12 cellular contexts compared by ENCODE assay signal in the genomic region with DNA sequence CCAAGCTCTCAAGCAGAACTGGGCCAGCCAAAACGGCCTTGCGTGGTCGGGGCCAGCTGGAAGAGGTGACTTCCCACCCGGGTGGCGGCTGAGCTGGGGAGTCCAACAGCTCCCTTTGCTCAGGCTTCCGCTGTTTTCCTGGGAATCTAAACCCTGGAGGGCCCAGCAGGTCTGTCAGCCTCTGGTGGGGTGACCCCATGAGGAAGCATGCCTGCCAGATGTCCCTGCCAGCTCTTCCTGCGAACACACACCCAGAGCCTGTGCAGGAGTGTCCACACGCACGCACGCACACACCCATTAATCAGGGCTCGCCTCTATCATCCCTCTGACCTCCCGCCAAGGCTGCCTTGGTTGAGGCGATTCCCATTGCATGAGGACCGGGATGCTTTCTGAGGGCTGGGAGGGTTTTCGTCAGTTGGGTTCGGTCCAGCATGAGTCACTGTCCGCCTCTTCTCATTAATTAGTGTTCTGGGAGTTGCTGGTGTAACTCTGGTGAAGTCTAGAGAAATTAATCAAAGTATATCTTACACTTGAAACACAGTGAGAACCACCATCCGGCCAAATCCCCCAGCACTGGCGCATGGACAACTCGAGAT.
A peak's percentile ranks its signal among the peaks of the same experiment; 100 is the strongest.
DNase-seq lines count a peak whose midpoint lies in the region; ATAC-seq and TF ChIP-seq lines count a peak whose summit lies in the region.
"Had no signal": no experiment of that assay in that cellular context is flagged by ENCODE, and none has a peak within 500 bp of the region (broad histone marks: within the 10 kb centered on the region; RNA-seq: fewer than 3 reads in every experiment).

No MANE protein-coding gene starts in this region.

- no peaks in the 10 kb centered on the region for H3K4me1 Mint-ChIP-seq in activated CD8-positive, alpha-beta T cell treated with anti-CD3 and anti-CD28 coated beads, Interleukin-2, amount 10 ng/mL, durations not matched to agents 7 days and 5 days (ENCODE audit: low read depth)
- H3K4me1 Mint-ChIP-seq in activated CD8-positive, alpha-beta T cell treated with anti-CD3 and anti-CD28 coated beads for 36 hours (ENCODE audit: low read depth) = no peaks in the 10 kb centered on the region
- no peaks in the 10 kb centered on the region for H3K4me1 Mint-ChIP-seq in WTC11

- POLR2A ChIA-PET in activated CD8-positive, alpha-beta T cell treated with anti-CD3 and anti-CD28 coated beads, Interleukin-2, amount 10 ng/mL, durations not matched to agents 7 days and 5 days (lab: Charles Lee) = no interaction called here
- POLR2A ChIA-PET in activated CD8-positive, alpha-beta T cell treated with anti-CD3 and anti-CD28 coated beads for 36 hours (lab: Charles Lee) = no interaction called here
- POLR2A ChIA-PET in WTC11 (lab: Charles Lee) = no interaction called here

- H3K36me3 Mint-ChIP-seq in activated CD8-positive, alpha-beta T cell treated with anti-CD3 and anti-CD28 coated beads, Interleukin-2, amount 10 ng/mL, durations not matched to agents 7 days and 5 days (ENCODE audit: low read depth) = no peaks in the 10 kb centered on the region
- no peaks in the 10 kb centered on the region for H3K36me3 Mint-ChIP-seq in activated CD8-positive, alpha-beta T cell treated with anti-CD3 and anti-CD28 coated beads for 36 hours (ENCODE audit: low read depth)
- H3K36me3 Mint-ChIP-seq in WTC11 = no peaks in the 10 kb centered on the region

- H3K27me3 Mint-ChIP-seq in activated CD8-positive, alpha-beta T cell treated with anti-CD3 and anti-CD28 coated beads, Interleukin-2, amount 10 ng/mL, durations not matched to agents 7 days and 5 days (ENCODE audit: low read depth) = peaks cover 5% of the 10 kb centered on the region
- H3K27me3 Mint-ChIP-seq in activated CD8-positive, alpha-beta T cell treated with anti-CD3 and anti-CD28 coated beads for 36 hours = no peaks in the 10 kb centered on the region
- H3K27me3 Mint-ChIP-seq in WTC11 (ENCODE audit: low read depth) = no peaks in the 10 kb centered on the region

- WGBS in urinary bladder = 56% methylated on average over 20 of the region's 20 CpGs

- H3K9me3 Mint-ChIP-seq in activated CD8-positive, alpha-beta T cell treated with anti-CD3 and anti-CD28 coated beads, Interleukin-2, amount 10 ng/mL, durations not matched to agents 7 days and 5 days (ENCODE audit: insufficient read depth) = no peaks in the 10 kb centered on the region
- no peaks in the 10 kb centered on the region for H3K9me3 Mint-ChIP-seq in activated CD8-positive, alpha-beta T cell treated with anti-CD3 and anti-CD28 coated beads for 36 hours
- H3K9me3 Mint-ChIP-seq in WTC11 = peaks cover 5% of the 10 kb centered on the region

- no peak for ATAC-seq in activated CD8-positive, alpha-beta T cell treated with anti-CD3 and anti-CD28 coated beads, Interleukin-2, amount 10 ng/mL, durations not matched to agents 7 days and 5 days
- no peak for ATAC-seq in activated CD8-positive, alpha-beta T cell treated with anti-CD3 and anti-CD28 coated beads for 36 hours
- ATAC-seq in esophagus mucosa (peak; percentile 40), GM19023 (IDR thresholded peaks at IDR 0.05; ENCODE audit: unreplicated experiment) (no peak), WTC11 (no peak)

- H3K27ac Mint-ChIP-seq in activated CD8-positive, alpha-beta T cell treated with anti-CD3 and anti-CD28 coated beads, Interleukin-2, amount 10 ng/mL, durations not matched to agents 7 days and 5 days = no peak overlapping the region
- no peak overlapping the region for H3K27ac Mint-ChIP-seq in activated CD8-positive, alpha-beta T cell treated with anti-CD3 and anti-CD28 coated beads for 36 hours
- no peak overlapping the region for H3K27ac Mint-ChIP-seq in WTC11
- H3K27ac Mint-ChIP-seq: stimulated activated naive CD8-positive, alpha-beta T cell treated with anti-CD3 and anti-CD28 coated beads, Interleukin-15, Interleukin-2, amounts not matched to agents 100 ng/mL and 50 ng/mL, for 24 hours had no signal

- H3K4me3 ChIP-seq in urinary bladder (ENCODE audit: low read depth, low read length) = no peak overlapping the region

- TF ChIP-seq CTCF in activated CD8-positive, alpha-beta T cell treated with anti-CD3 and anti-CD28 coated beads for 36 hours (IDR thresholded peaks at IDR 0.05) = no peak
- TF ChIP-seq CTCF in WTC11 (IDR thresholded peaks at IDR 0.05) = no peak

- H3K4me1 ChIP-seq in urinary bladder (ENCODE audit: insufficient read depth) = no peaks in the 10 kb centered on the region

- H3K36me3 ChIP-seq in urinary bladder (ENCODE audit: insufficient read depth) = no peaks in the 10 kb centered on the region

- H3K27ac ChIP-seq in urinary bladder (ENCODE audit: low read depth) = peak overlapping the region; percentile 4

- intact Hi-C loops in activated CD8-positive, alpha-beta T cell treated with anti-CD3 and anti-CD28 coated beads for 36 hours (cut with micrococcal nuclease) = no loop called here

- H3K4me3 Mint-ChIP-seq in activated CD8-positive, alpha-beta T cell treated with anti-CD3 and anti-CD28 coated beads, Interleukin-2, amount 10 ng/mL, durations not matched to agents 7 days and 5 days = no peak overlapping the region
- H3K4me3 Mint-ChIP-seq in activated CD8-positive, alpha-beta T cell treated with anti-CD3 and anti-CD28 coated beads for 36 hours = no peak overlapping the region
- no peak overlapping the region for H3K4me3 Mint-ChIP-seq in WTC11
- H3K4me3 Mint-ChIP-seq: stimulated activated naive CD8-positive, alpha-beta T cell treated with anti-CD3 and anti-CD28 coated beads, Interleukin-15, Interleukin-2, amounts not matched to agents 100 ng/mL and 50 ng/mL, for 24 hours had no signal

- CTCF ChIA-PET in activated CD8-positive, alpha-beta T cell treated with anti-CD3 and anti-CD28 coated beads, Interleukin-2, amount 10 ng/mL, durations not matched to agents 7 days and 5 days (lab: Charles Lee) = no interaction called here
- CTCF ChIA-PET in activated CD8-positive, alpha-beta T cell treated with anti-CD3 and anti-CD28 coated beads for 36 hours (lab: Charles Lee) = no interaction called here
- CTCF ChIA-PET in WTC11 (lab: Charles Lee) = no interaction called here

- peak; percentile 15 for DNase-seq in activated CD8-positive, alpha-beta T cell treated with anti-CD3 and anti-CD28 coated beads, Interleukin-2, amount 10 ng/mL, durations not matched to agents 7 days and 5 days
- no peak for DNase-seq in activated CD8-positive, alpha-beta T cell treated with anti-CD3 and anti-CD28 coated beads for 36 hours
- DNase-seq in mesenteric fat pad (ENCODE audit: low spot score) (peak; percentile 92), WTC11 (ENCODE audit: low spot score) (no peak), UCSD-AML1 (lab: John Stamatoyannopoulos, UW; ENCODE audit: unreplicated experiment) (no peak)
- DNase-seq: activated CD4-positive, alpha-beta T cell treated with anti-CD3 and anti-CD28 coated beads for 48 hours; foreskin melanocyte; NCI-H187 had no signal

TF ChIP-seq in WTC11, 78 proteins besides CTCF, POLR2A, EP300 and RAD21:
- TF ChIP-seq, protein P1, sequence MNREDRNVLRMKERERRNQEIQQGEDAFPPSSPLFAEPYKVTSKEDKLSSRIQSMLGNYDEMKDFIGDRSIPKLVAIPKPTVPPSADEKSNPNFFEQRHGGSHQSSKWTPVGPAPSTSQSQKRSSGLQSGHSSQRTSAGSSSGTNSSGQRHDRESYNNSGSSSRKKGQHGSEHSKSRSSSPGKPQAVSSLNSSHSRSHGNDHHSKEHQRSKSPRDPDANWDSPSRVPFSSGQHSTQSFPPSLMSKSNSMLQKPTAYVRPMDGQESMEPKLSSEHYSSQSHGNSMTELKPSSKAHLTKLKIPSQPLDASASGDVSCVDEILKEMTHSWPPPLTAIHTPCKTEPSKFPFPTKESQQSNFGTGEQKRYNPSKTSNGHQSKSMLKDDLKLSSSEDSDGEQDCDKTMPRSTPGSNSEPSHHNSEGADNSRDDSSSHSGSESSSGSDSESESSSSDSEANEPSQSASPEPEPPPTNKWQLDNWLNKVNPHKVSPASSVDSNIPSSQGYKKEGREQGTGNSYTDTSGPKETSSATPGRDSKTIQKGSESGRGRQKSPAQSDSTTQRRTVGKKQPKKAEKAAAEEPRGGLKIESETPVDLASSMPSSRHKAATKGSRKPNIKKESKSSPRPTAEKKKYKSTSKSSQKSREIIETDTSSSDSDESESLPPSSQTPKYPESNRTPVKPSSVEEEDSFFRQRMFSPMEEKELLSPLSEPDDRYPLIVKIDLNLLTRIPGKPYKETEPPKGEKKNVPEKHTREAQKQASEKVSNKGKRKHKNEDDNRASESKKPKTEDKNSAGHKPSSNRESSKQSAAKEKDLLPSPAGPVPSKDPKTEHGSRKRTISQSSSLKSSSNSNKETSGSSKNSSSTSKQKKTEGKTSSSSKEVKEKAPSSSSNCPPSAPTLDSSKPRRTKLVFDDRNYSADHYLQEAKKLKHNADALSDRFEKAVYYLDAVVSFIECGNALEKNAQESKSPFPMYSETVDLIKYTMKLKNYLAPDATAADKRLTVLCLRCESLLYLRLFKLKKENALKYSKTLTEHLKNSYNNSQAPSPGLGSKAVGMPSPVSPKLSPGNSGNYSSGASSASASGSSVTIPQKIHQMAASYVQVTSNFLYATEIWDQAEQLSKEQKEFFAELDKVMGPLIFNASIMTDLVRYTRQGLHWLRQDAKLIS (CRISPR knock-in tag; IDR thresholded peaks at IDR 0.05; ENCODE audit: borderline replicate concordance) = no peak
- TF ChIP-seq, protein P2, sequence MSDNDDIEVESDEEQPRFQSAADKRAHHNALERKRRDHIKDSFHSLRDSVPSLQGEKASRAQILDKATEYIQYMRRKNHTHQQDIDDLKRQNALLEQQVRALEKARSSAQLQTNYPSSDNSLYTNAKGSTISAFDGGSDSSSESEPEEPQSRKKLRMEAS (CRISPR knock-in tag; IDR thresholded peaks at IDR 0.05) = no peak
- TF ChIP-seq FOXK1 (CRISPR knock-in tag; IDR thresholded peaks at IDR 0.05) (no peak), ZNF317 (CRISPR knock-in tag; IDR thresholded peaks at IDR 0.05; ENCODE audit: borderline replicate concordance, low read depth) (no peak), ZNF671 (CRISPR knock-in tag; IDR thresholded peaks at IDR 0.05) (no peak), PRRX2 (CRISPR knock-in tag; IDR thresholded peaks at IDR 0.05) (no peak), GTF2I (CRISPR knock-in tag; conservative IDR thresholded peaks at IDR 0.05) (no peak)
- TF ChIP-seq, protein P3, sequence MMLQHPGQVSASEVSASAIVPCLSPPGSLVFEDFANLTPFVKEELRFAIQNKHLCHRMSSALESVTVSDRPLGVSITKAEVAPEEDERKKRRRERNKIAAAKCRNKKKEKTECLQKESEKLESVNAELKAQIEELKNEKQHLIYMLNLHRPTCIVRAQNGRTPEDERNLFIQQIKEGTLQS (CRISPR knock-in tag; conservative IDR thresholded peaks at IDR 0.05) = no peak

Comparison
In these comparisons a context has a peak if more than half of its experiments do, and no peak if none do; other contexts are left out.
1. DNase-seq: peak in activated CD8-positive, alpha-beta T cell treated with anti-CD3 and anti-CD28 coated beads, Interleukin-2, amount 10 ng/mL, durations not matched to agents 7 days and 5 days (single experiment) and mesenteric fat pad (single experiment); none in activated CD8-positive, alpha-beta T cell treated with anti-CD3 and anti-CD28 coated beads for 36 hours (single experiment), WTC11 (single experiment) and UCSD-AML1 (single experiment).